In the genomic region with DNA sequence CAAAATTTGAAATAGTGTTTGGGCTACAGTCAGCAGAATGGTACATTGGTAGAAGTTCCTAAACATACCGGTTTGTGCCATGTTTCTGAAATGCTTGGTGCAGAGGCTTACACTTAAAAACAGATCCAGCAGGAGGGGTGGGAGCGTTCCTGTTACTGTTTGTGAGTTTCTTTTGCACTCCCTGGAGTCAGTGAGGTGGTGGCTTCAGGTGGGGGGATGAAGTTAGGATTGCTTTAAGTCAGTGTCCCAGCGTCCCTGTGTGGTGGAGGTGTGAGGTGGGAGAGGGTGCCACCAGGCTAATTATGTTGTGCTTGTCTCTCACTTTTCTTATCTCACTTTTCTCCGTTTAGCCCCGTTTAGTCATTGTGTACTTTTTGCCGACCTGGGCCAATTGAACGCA, we compare ENCODE assay signal across 13 cellular contexts.
"Had no signal": no experiment of that assay in that cellular context is flagged by ENCODE, and none has a peak within 500 bp of the region (broad histone marks: within the 10 kb centered on the region; RNA-seq: fewer than 3 reads in every experiment).

No MANE protein-coding gene starts in this region.

- H3K27ac Mint-ChIP-seq: activated B cell treated with CpG ODN at 0.5 μM for 24 hours; activated CD4-positive, alpha-beta T cell treated with anti-CD3 and anti-CD28 coated beads, Interleukin-2, amount 10 ng/mL, durations not matched to agents 7 days and 5 days; activated naive CD4-positive, alpha-beta T cell treated with anti-CD3 and anti-CD28 coated beads, Interleukin-2, amount 50 U/mL, for 72 hours; activated T-helper 2 cell treated with anti-CD3 and anti-CD28 coated beads, Interferon-gamma antibody, Interleukin-2, Interleukin-4, amounts not matched to agents 10 μg/mL and 5 μg/mL and 100 μg/mL, durations not matched to agents 14 hours and 24 hours and 36 hours had no signal

- H3K27me3 ChIP-seq: brain microvascular endothelial cell, thyroid gland, uterus had no signal

- H3K9me3 Mint-ChIP-seq: activated B cell treated with CpG ODN at 0.5 μM for 24 hours; activated CD4-positive, alpha-beta T cell treated with anti-CD3 and anti-CD28 coated beads, Interleukin-2, amount 10 ng/mL, durations not matched to agents 7 days and 5 days; activated T-helper 2 cell treated with anti-CD3 and anti-CD28 coated beads, Interferon-gamma antibody, Interleukin-2, Interleukin-4, amounts not matched to agents 10 μg/mL and 5 μg/mL and 100 μg/mL, durations not matched to agents 14 hours and 24 hours and 36 hours had no signal

- H3K9ac ChIP-seq: parathyroid adenoma had no signal

- H2AFZ ChIP-seq: parathyroid adenoma had no signal

- H3K4me1 ChIP-seq: uterus had no signal

- H3K27ac ChIP-seq: brain microvascular endothelial cell, parathyroid adenoma, skin epidermis, thyroid gland, uterus had no signal

- H3K27me3 Mint-ChIP-seq: activated B cell treated with CpG ODN at 0.5 μM for 24 hours; activated CD4-positive, alpha-beta T cell treated with anti-CD3 and anti-CD28 coated beads, Interleukin-2, amount 10 ng/mL, durations not matched to agents 7 days and 5 days had no signal

- H3K4me3 Mint-ChIP-seq: activated B cell treated with CpG ODN at 0.5 μM for 24 hours; activated CD4-positive, alpha-beta T cell treated with anti-CD3 and anti-CD28 coated beads, Interleukin-2, amount 10 ng/mL, durations not matched to agents 7 days and 5 days had no signal

- H3K4me3 ChIP-seq: skin epidermis, thyroid gland, uterus had no signal

- H3K9me3 ChIP-seq: thyroid gland, uterus had no signal

- DNase-seq: activated B cell treated with CpG ODN at 0.5 μM for 24 hours; activated CD4-positive, alpha-beta T cell treated with anti-CD3 and anti-CD28 coated beads, Interleukin-2, amount 10 ng/mL, durations not matched to agents 7 days and 5 days; activated CD8-positive, alpha-beta memory T cell treated with anti-CD3 and anti-CD28 coated beads for 24 hours; brain microvascular endothelial cell; dermis blood vessel endothelial cell; left colon; mammary epithelial cell; thyroid gland; uterus had no signal

- ATAC-seq: activated naive CD4-positive, alpha-beta T cell treated with anti-CD3 and anti-CD28 coated beads, Interleukin-2, amount 50 U/mL, for 72 hours; left colon had no signal

- H3K36me3 ChIP-seq: brain microvascular endothelial cell, thyroid gland, uterus had no signal
